In the genomic region with DNA sequence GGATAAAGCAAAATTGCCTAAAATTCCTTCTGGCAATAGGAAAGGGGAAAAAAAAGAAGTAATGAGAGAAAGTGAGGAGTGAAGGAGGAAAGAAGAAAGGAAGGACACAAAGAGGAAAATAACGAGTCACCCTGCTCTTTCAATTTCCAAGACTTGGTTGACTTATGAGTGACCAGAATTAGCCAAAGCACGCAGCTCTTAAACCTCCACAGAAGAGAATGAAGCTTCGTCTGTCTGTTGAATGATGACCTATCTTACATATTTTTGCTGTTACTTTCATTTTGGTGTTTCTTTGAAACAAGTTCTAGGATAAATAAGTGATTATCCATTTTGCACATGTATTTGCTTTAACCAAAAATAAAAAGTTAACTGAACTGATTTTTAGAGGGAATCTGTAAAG, we compare ENCODE assay signal across 23 cellular contexts. TPM values are rescaled to one million over a fixed set of nuclear protein-coding genes. Genes with fewer than 3 reads are reported as not detected.
DNase-seq lines count a peak whose midpoint lies in the region; ATAC-seq, FAIRE-seq and TF ChIP-seq lines count a peak whose summit lies in the region.
"Had no signal": no experiment of that assay in that cellular context is flagged by ENCODE, and none has a peak within 500 bp of the region (broad histone marks: within the 10 kb centered on the region; RNA-seq: fewer than 3 reads in every experiment).

No MANE protein-coding gene starts in this region.

- no peaks in the 10 kb centered on the region for H4K20me1 ChIP-seq in mammary epithelial cell (ENCODE audit: insufficient read depth, low read length)

- CTCF ChIA-PET in mammary epithelial cell (lab: Charles Lee; ENCODE audit: low non-redundant PET): no interaction called here

- H3K27ac ChIP-seq in mammary epithelial cell (ENCODE audit: insufficient read depth, low read depth, low read length): no peak overlapping the region
- H3K27ac ChIP-seq in skin epidermis: peak overlapping the region in 18 of 21 experiments; percentile 16 to 82 (median 54)
- H3K27ac ChIP-seq in psoas muscle: no peak overlapping the region
- H3K27ac ChIP-seq in mesendoderm (ENCODE audit: low read depth, low read length): no peak overlapping the region
- H3K27ac ChIP-seq: SJSA1 had no signal

- in situ Hi-C loops in mammary epithelial cell (cut with MboI; ENCODE audit: low sequenced_read_pairs in 2 of 2): no loop called here

- no peak overlapping the region for H2AK5ac ChIP-seq in mesendoderm (ENCODE audit: low read length)

- no peaks in the 10 kb centered on the region for H3K79me1 ChIP-seq in mesendoderm (ENCODE audit: low read length)

- intact Hi-C loops in mammary epithelial cell (cut with micrococcal nuclease) (no loop called here), psoas muscle (cut with DNase I) (no loop called here)

- H3K9me3 ChIP-seq in mammary epithelial cell (replicated peaks; ENCODE audit: insufficient read depth, low read length): no peaks in the 10 kb centered on the region
- H3K9me3 ChIP-seq in psoas muscle: no peaks in the 10 kb centered on the region
- H3K9me3 ChIP-seq: BE2C, SJSA1 had no signal

- H4K5ac ChIP-seq in mesendoderm (ENCODE audit: low read length): no peak overlapping the region

- no peak overlapping the region for H3K18ac ChIP-seq in mesendoderm (ENCODE audit: low read length)

- H3K4me1 ChIP-seq in mammary epithelial cell (ENCODE audit: insufficient read depth, low read length): peaks cover 3% of the 10 kb centered on the region
- H3K4me1 ChIP-seq in psoas muscle: no peaks in the 10 kb centered on the region
- H3K4me1 ChIP-seq in mesendoderm (ENCODE audit: control insufficient read depth, low read depth, low read length): no peaks in the 10 kb centered on the region
- H3K4me1 ChIP-seq: BE2C, SJSA1 had no signal

- no peaks in the 10 kb centered on the region for H3K79me2 ChIP-seq in mammary epithelial cell (ENCODE audit: insufficient read depth, low read length)
- H3K79me2 ChIP-seq in mesendoderm (ENCODE audit: control insufficient read depth, insufficient read depth, low read length): no peaks in the 10 kb centered on the region

- no peak overlapping the region for H2BK15ac ChIP-seq in mesendoderm (replicated peaks; ENCODE audit: low read depth)

- H3K9ac ChIP-seq in mammary epithelial cell (ENCODE audit: insufficient read depth, low read length): no peak overlapping the region
- no peak overlapping the region for H3K9ac ChIP-seq in mesendoderm (ENCODE audit: low read length)

- H2BK120ac ChIP-seq in mesendoderm (ENCODE audit: low read depth, low read length): no peak overlapping the region

- no peak for TF ChIP-seq CTCF in mammary epithelial cell (conservative IDR thresholded peaks at IDR 0.05 in 1 of 2, IDR thresholded peaks at IDR 0.05 in 1 of 2; ENCODE audit: extremely low read depth in 1 of 2, insufficient read depth in 1 of 2, low read depth in 1 of 2, low read length in 2 of 2)
- TF ChIP-seq CTCF in psoas muscle (IDR thresholded peaks at IDR 0.05): no peak

- no TSS peak for BruUV-seq in mammary epithelial cell (replicated peaks; lab: Mats Ljungman, UMichigan)

- peak overlapping the region; percentile 41 for H2AFZ ChIP-seq in mammary epithelial cell (ENCODE audit: low read depth, low read length)

- no peak for ATAC-seq in psoas muscle
- ATAC-seq: HCT116, Right ventricle myocardium inferior had no signal

- H3K36me3 ChIP-seq in mammary epithelial cell (ENCODE audit: insufficient read depth, low read length): no peaks in the 10 kb centered on the region
- no peaks in the 10 kb centered on the region for H3K36me3 ChIP-seq in psoas muscle (ENCODE audit: insufficient read depth in 1 of 2, low read depth in 1 of 2)
- no peaks in the 10 kb centered on the region for H3K36me3 ChIP-seq in mesendoderm (ENCODE audit: control insufficient read depth, insufficient read depth, low read length)
- H3K36me3 ChIP-seq: BE2C, SJSA1 had no signal

- H3K23ac ChIP-seq in mesendoderm (ENCODE audit: low read length): no peak overlapping the region

- H3K4ac ChIP-seq in mesendoderm (ENCODE audit: low read depth, low read length): no peak overlapping the region

- peak; percentile 59 for FAIRE-seq in HTR-8/SVneo (lab: Jason Lieb, UNC)
- FAIRE-seq: GM12878, H1 had no signal

- H3K56ac ChIP-seq in mesendoderm (ENCODE audit: low read length): no peak overlapping the region

- WGBS in mammary epithelial cell (ENCODE audit: low coverage, missing lambda C conversion rate): 59% methylated on average over 3 of the region's 3 CpGs
- 66 to 78% (median 69%) methylated on average over 3 of the region's 3 CpGs for WGBS in psoas muscle, 3 donors
- no CpG with 5 or more reads among the region's 3 CpGs for WGBS in mesendoderm (ENCODE audit: extremely low coverage, insufficient coverage, low lambda C conversion rate)

- dilution Hi-C loops in mammary epithelial cell (cut with HindIII; ENCODE audit: low sequenced_read_pairs): no loop called here

- DNase-seq in AG08395 (ENCODE audit: low spot score) (peak; percentile 9), HTR-8/SVneo (ENCODE audit: insufficient read length, low spot score) (no peak), mammary epithelial cell (no peak), psoas muscle (no peak), mesendoderm (no peak), foreskin melanocyte (no peak)
- DNase-seq: BE2C, DMS79 treated with DMSO at 0.1 percent for 48 hours, Karpas-422, NCI-H1417, NCI-H1694 treated with DMSO at 0.1 percent for 48 hours, NCI-H446 treated with DMSO at 0.1 percent for 48 hours, NCI-H526 treated with DMSO at 0.1 percent for 48 hours, SW 1271 had no signal

- H3K4me2 ChIP-seq in mammary epithelial cell (ENCODE audit: insufficient read depth, low read depth, low read length): no peak overlapping the region
- no peak overlapping the region for H3K4me2 ChIP-seq in mesendoderm (ENCODE audit: low read length)

- no peak overlapping the region for H4K8ac ChIP-seq in mesendoderm (ENCODE audit: low read depth, low read length)

- H3K27me3 ChIP-seq in mammary epithelial cell (ENCODE audit: insufficient read depth, low read length) (no peaks in the 10 kb centered on the region), psoas muscle (ENCODE audit: insufficient read depth in 3 of 3, low read length in 2 of 3) (no peaks in the 10 kb centered on the region), mesendoderm (ENCODE audit: insufficient read depth, low read length, poor library complexity) (no peaks in the 10 kb centered on the region)
- H3K27me3 ChIP-seq: BE2C, SJSA1 had no signal

- H2BK5ac ChIP-seq in mesendoderm (ENCODE audit: low read length): no peak overlapping the region

- H3K4me3 ChIP-seq in mammary epithelial cell (replicated peaks in 1 of 3; ENCODE audit: insufficient read depth in 1 of 3, low read depth in 2 of 3, low read length in 3 of 3): no peak overlapping the region
- peak overlapping the region in 4 of 7 experiments; percentile 1 to 24 (median 14) for H3K4me3 ChIP-seq in skin epidermis
- H3K4me3 ChIP-seq in psoas muscle: no peak overlapping the region
- no peak overlapping the region for H3K4me3 ChIP-seq in mesendoderm (ENCODE audit: low read length)
- H3K4me3 ChIP-seq: GM12878, SJSA1 had no signal

RNA-seq across cellular contexts. Expression of a gene that starts 0.7 kb away (rescaled TPM):
- total RNA-seq in mammary epithelial cell: not detected
- not detected for polyA plus RNA-seq in mammary epithelial cell
- polyA minus RNA-seq in mammary epithelial cell: not detected
- total RNA-seq in psoas muscle: not detected
- polyA plus RNA-seq in psoas muscle: under 1 TPM in 2 of 3 donors, not detected in 1; 0.06 to 0.08 TPM
- polyA plus RNA-seq in mesendoderm (2013, experiment 1 of 2): not detected
- not detected for polyA plus RNA-seq in mesendoderm (2013, experiment 2 of 2)
- total RNA-seq: A172, GM12878, H1, M059J, Right ventricle myocardium inferior, SJSA1 had no signal
- polyA plus RNA-seq: GM12878, H1, IgD-negative memory B cell had no signal

RNA-seq across cellular contexts. Expression of a gene that starts 19.9 kb away (rescaled TPM):
- total RNA-seq in mammary epithelial cell: under 1 TPM in 1 of 2 donors, not detected in 1; 0.50 TPM
- polyA plus RNA-seq in mammary epithelial cell: 0.11 TPM
- not detected for polyA minus RNA-seq in mammary epithelial cell
- under 1 TPM in 2 of 4 donors, not detected in 2; 0.12 to 0.59 TPM for total RNA-seq in psoas muscle
- polyA plus RNA-seq in psoas muscle: under 1 TPM; 0.03 to 0.04 (median 0.04) TPM
- polyA plus RNA-seq in mesendoderm (2013, experiment 1 of 2): not detected
- polyA plus RNA-seq in mesendoderm (2013, experiment 2 of 2): not detected
- total RNA-seq: A172, GM12878, H1, M059J, Right ventricle myocardium inferior, SJSA1 had no signal
- polyA plus RNA-seq: H1, IgD-negative memory B cell had no signal

Comparison
In these comparisons a context has a peak if more than half of its experiments do, and no peak if none do; other contexts are left out.
1. H3K27ac ChIP-seq: peak in skin epidermis (18 of 21); none in mammary epithelial cell (single experiment), psoas muscle (single experiment) and mesendoderm (single experiment).
2. H3K4me3 ChIP-seq: peak in skin epidermis (4 of 7); none in mammary epithelial cell (0 of 3), psoas muscle (single experiment) and mesendoderm (single experiment).